ENCODE assay signal across 27 cellular contexts in the genomic region with DNA sequence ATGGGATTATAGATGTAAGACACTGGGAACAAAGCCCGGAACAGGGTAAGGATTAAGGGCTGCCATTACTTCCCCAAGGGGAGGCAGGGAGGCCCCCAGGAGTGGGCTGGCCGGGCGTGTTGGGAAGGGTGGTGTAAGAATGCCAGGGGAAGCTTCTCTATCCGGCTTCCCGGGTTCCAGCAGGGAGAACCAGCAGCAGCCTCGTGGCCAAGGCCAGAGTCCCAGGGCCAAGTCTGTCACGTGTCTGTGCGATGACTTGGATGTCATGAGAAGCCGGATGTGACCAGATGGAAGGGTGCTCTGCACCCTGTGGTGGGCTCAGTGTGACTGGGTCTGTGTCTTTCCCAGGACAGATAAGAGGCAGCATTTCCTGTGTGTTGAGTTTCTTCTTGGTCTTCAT. TPM values are rescaled to one million over a fixed set of nuclear protein-coding genes. Genes with fewer than 3 reads are reported as not detected.
"Had no signal": no experiment of that assay in that cellular context is flagged by ENCODE, and none has a peak within 500 bp of the region (broad histone marks: within the 10 kb centered on the region; RNA-seq: fewer than 3 reads in every experiment).

No MANE protein-coding gene starts in this region.

- H3K27ac Mint-ChIP-seq: progenitor cell of endocrine pancreas; stimulated activated naive B cell treated with anti-CD40 and anti-IgM and Interleukin-4, amounts not matched to agents 10 μg/mL and 1 μg/mL and 100 μg/mL, for 72 hours; stimulated activated naive CD8-positive, alpha-beta T cell treated with anti-CD3 and anti-CD28 coated beads, Interleukin-15, Interleukin-2, amounts not matched to agents 100 ng/mL and 50 ng/mL, for 24 hours had no signal

- H3K4me1 ChIP-seq: esophagus muscularis mucosa, foreskin keratinocyte, gastroesophageal sphincter, heart left ventricle, left lung, pancreas, right lobe of liver, tibial nerve, upper lobe of left lung, uterus had no signal

- H3K9me3 Mint-ChIP-seq: stimulated activated naive CD8-positive, alpha-beta T cell treated with anti-CD3 and anti-CD28 coated beads, Interleukin-15, Interleukin-2, amounts not matched to agents 100 ng/mL and 50 ng/mL, for 24 hours had no signal

- H3K4me3 ChIP-seq: coronary artery, esophagus muscularis mucosa, gastroesophageal sphincter, heart left ventricle, hepatocyte, left lung, pancreas, right lobe of liver, thoracic aorta, tibial nerve, upper lobe of left lung, uterus had no signal

- H3K36me3 ChIP-seq: esophagus muscularis mucosa, gastroesophageal sphincter, heart left ventricle, left lung, neutrophil, pancreas, right lobe of liver, thoracic aorta, tibial nerve, upper lobe of left lung, uterus had no signal

- ATAC-seq: foreskin keratinocyte; gastroesophageal sphincter; left cardiac atrium; left lung; naive thymus-derived CD8-positive, alpha-beta T cell had no signal

- H3K27me3 ChIP-seq: heart left ventricle, left lung, neutrophil, pancreas, right lobe of liver, tibial nerve, upper lobe of left lung, uterus had no signal

- H3K27ac ChIP-seq: coronary artery, esophagus muscularis mucosa, foreskin keratinocyte, gastroesophageal sphincter, heart left ventricle, hepatocyte, left lung, neutrophil, pancreas, right lobe of liver, thoracic aorta, tibial nerve, upper lobe of left lung, uterus had no signal

- DNase-seq: dermis blood vessel endothelial cell; effector memory CD4-positive, alpha-beta T cell; foreskin keratinocyte; heart left ventricle; left cardiac atrium; left lung; naive thymus-derived CD8-positive, alpha-beta T cell; right lobe of liver; stimulated activated CD4-positive, alpha-beta T cell treated with anti-CD3 and anti-CD28 coated beads, Interleukin-4, amount 100 ng/mL, for 4 hours; stimulated activated naive B cell treated with anti-CD40 and anti-IgM and Interleukin-4, amounts not matched to agents 10 μg/mL and 1 μg/mL and 100 μg/mL, for 72 hours; upper lobe of left lung; uterus had no signal

- H3K9me3 ChIP-seq: esophagus muscularis mucosa, heart left ventricle, left lung, neutrophil, pancreas, right lobe of liver, thoracic aorta, upper lobe of left lung, uterus had no signal

- H3K4me3 Mint-ChIP-seq: naive thymus-derived CD8-positive, alpha-beta T cell; stimulated activated naive B cell treated with anti-CD40 and anti-IgM and Interleukin-4, amounts not matched to agents 10 μg/mL and 1 μg/mL and 100 μg/mL, for 72 hours; stimulated activated naive CD8-positive, alpha-beta T cell treated with anti-CD3 and anti-CD28 coated beads, Interleukin-15, Interleukin-2, amounts not matched to agents 100 ng/mL and 50 ng/mL, for 24 hours had no signal

- H3K4me1 Mint-ChIP-seq: naive thymus-derived CD8-positive, alpha-beta T cell; stimulated activated naive B cell treated with anti-CD40 and anti-IgM and Interleukin-4, amounts not matched to agents 10 μg/mL and 1 μg/mL and 100 μg/mL, for 72 hours had no signal

- H3K36me3 Mint-ChIP-seq: naive thymus-derived CD8-positive, alpha-beta T cell had no signal

RNA-seq across cellular contexts. Expression of gene SCNN1B, which starts 52.1 kb away (rescaled TPM):
- total RNA-seq: endothelial cell of umbilical vein; fibroblast of lung; myocyte; naive thymus-derived CD8-positive, alpha-beta T cell; progenitor cell of endocrine pancreas; skeletal muscle tissue had no signal
- polyA plus RNA-seq: endothelial cell of umbilical vein; fibroblast of lung; naive thymus-derived CD8-positive, alpha-beta T cell; neural cell had no signal
